ENCODE assay signal across 1 cellular context in the genomic region with DNA sequence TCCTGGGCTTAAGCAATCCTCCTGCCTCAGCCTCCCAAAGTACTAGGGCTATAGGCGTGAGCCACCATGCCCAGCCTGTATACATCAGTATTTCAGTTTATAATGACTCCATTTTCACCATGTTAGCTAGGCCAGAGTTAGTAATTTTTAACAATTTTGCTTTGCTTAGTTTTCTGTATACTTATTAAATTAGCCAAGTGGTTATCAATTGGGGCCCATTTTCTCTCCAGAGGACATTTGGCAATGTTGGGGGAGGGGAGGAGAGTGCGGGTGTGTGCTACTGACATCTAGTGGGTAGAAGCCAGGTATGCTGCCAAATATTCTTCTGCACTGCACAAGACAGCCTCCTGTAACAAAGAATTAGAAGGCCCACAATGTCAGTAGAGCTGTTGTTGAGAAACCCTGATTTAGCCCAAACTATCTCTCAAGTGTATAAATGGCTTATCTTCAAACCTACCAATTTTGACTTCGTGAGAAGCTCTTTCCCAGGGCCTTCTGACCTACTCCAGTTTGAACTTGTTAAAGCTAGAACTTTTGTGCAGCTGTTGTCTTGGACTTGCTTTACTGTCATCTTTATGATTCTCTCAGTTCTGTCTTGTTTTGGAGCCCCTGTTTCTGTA.
TF ChIP-seq lines count a peak whose summit lies in the region.

No MANE protein-coding gene starts in this region.

TF ChIP-seq in K562, 482 proteins besides CTCF, POLR2A, EP300 and RAD21 (continued from another document and continues in another):
- TF ChIP-seq, protein P1, sequence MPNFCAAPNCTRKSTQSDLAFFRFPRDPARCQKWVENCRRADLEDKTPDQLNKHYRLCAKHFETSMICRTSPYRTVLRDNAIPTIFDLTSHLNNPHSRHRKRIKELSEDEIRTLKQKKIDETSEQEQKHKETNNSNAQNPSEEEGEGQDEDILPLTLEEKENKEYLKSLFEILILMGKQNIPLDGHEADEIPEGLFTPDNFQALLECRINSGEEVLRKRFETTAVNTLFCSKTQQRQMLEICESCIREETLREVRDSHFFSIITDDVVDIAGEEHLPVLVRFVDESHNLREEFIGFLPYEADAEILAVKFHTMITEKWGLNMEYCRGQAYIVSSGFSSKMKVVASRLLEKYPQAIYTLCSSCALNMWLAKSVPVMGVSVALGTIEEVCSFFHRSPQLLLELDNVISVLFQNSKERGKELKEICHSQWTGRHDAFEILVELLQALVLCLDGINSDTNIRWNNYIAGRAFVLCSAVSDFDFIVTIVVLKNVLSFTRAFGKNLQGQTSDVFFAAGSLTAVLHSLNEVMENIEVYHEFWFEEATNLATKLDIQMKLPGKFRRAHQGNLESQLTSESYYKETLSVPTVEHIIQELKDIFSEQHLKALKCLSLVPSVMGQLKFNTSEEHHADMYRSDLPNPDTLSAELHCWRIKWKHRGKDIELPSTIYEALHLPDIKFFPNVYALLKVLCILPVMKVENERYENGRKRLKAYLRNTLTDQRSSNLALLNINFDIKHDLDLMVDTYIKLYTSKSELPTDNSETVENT (CRISPR knock-in tag; IDR thresholded peaks at IDR 0.05): no peak
- TF ChIP-seq, protein P2, sequence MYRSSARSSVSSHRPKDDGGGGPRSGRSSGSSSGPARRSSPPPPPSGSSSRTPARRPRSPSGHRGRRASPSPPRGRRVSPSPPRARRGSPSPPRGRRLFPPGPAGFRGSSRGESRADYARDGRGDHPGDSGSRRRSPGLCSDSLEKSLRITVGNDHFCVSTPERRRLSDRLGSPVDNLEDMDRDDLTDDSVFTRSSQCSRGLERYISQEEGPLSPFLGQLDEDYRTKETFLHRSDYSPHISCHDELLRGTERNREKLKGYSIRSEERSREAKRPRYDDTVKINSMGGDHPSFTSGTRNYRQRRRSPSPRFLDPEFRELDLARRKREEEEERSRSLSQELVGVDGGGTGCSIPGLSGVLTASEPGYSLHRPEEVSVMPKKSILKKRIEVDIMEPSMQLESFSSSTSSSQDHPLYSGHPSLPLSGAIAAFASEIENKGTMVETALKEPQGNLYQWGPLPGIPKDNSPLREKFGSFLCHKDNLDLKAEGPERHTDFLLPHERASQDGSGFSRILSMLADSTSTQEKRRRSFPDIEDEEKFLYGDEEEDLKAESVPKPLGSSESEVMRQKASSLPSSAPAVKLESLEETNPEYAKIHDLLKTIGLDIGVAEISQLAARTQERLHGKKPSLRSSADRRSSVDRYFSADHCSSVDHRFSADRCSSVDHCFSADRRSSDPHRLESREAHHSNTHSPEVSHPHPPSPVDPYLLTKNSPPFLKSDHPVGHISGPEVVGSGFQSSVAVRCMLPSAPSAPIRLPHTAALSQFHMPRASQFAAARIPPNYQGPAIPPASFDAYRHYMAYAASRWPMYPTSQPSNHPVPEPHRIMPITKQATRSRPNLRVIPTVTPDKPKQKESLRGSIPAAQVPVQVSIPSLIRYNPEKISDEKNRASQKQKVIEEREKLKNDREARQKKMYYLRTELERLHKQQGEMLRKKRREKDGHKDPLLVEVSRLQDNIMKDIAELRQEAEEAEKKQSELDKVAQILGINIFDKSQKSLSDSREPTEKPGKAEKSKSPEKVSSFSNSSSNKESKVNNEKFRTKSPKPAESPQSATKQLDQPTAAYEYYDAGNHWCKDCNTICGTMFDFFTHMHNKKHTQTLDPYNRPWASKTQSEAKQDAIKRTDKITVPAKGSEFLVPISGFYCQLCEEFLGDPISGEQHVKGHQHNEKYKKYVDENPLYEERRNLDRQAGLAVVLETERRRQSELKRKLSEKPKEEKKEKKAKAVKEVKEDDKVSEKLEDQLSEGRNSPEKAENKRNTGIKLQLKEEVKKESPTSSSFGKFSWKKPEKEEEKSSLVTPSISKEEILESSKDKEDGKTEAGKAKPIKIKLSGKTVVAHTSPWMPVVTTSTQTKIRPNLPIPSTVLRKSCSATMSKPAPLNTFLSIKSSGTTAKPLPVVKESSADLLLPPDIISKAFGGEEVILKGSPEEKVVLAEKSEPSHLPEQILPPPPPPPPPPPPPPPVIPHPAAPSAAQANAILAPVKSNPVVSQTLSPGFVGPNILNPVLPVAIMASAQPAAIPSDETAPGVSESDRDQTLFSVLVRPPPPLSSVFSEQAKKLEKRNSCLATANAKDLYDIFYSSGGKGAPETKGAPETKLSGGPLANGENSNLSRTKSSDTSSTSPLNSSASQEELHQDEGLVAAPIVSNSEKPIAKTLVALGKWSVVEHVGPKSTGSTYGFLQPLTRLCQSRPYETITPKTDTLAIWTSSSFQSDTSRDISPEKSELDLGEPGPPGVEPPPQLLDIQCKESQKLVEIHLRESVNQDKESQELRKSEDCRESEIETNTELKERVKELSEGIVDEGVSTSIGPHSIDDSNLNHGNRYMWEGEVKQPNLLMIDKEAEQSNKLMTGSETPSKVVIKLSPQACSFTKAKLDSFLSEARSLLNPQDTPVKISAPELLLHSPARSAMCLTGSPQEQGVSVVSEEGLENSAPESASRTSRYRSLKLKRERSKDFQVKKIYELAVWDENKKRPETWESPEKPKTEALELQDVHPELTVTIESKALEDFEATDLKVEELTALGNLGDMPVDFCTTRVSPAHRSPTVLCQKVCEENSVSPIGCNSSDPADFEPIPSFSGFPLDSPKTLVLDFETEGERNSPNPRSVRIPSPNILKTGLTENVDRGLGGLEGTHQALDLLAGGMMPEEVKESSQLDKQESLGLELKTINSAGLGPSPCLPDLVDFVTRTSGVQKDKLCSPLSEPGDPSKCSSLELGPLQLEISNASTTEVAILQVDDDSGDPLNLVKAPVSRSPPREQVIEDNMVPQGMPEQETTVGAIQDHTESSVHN (IDR thresholded peaks at IDR 0.05; ENCODE audit: borderline replicate concordance in 1 of 2, low read depth in 1 of 2): no peak
- 0 out of 2 replicates have a peak, but pooled peaks have one; percentile 26 for TF ChIP-seq SMARCE1 (IDR thresholded peaks at IDR 0.05)
- TF ChIP-seq ZNF444 (CRISPR knock-in tag; IDR thresholded peaks at IDR 0.05): no peak
- peak in 1 of 2 experiments; percentile 50; a peak in 1 of 4 replicates for TF ChIP-seq RCOR1 (IDR thresholded peaks at IDR 0.05; ENCODE audit: borderline replicate concordance in 1 of 2, low read depth in 2 of 2, low read length in 2 of 2)
- TF ChIP-seq SMAD3 (CRISPR knock-in tag; conservative IDR thresholded peaks at IDR 0.05): 0 out of 2 replicates have a peak, but pooled peaks have one; percentile 4
- peak; percentile 39; the same call in 1 of the 2 replicates for TF ChIP-seq JUND (IDR thresholded peaks at IDR 0.05; ENCODE audit: borderline replicate concordance, low read depth, low read length)
- no peak; the same call in 2 of the 3 replicates for TF ChIP-seq JUND (tag; IDR thresholded peaks at IDR 0.05; ENCODE audit: borderline replicate concordance, low read depth, low read length)
- TF ChIP-seq, protein P3, sequence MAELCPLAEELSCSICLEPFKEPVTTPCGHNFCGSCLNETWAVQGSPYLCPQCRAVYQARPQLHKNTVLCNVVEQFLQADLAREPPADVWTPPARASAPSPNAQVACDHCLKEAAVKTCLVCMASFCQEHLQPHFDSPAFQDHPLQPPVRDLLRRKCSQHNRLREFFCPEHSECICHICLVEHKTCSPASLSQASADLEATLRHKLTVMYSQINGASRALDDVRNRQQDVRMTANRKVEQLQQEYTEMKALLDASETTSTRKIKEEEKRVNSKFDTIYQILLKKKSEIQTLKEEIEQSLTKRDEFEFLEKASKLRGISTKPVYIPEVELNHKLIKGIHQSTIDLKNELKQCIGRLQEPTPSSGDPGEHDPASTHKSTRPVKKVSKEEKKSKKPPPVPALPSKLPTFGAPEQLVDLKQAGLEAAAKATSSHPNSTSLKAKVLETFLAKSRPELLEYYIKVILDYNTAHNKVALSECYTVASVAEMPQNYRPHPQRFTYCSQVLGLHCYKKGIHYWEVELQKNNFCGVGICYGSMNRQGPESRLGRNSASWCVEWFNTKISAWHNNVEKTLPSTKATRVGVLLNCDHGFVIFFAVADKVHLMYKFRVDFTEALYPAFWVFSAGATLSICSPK (IDR thresholded peaks at IDR 0.05; ENCODE audit: borderline replicate concordance): no peak
- no peak for TF ChIP-seq ZNF75A (CRISPR knock-in tag; IDR thresholded peaks at IDR 0.05)
- no peak for TF ChIP-seq DPF2 (IDR thresholded peaks at IDR 0.05)
- TF ChIP-seq MLLT1 (IDR thresholded peaks at IDR 0.05): no peak
- TF ChIP-seq, protein P4, sequence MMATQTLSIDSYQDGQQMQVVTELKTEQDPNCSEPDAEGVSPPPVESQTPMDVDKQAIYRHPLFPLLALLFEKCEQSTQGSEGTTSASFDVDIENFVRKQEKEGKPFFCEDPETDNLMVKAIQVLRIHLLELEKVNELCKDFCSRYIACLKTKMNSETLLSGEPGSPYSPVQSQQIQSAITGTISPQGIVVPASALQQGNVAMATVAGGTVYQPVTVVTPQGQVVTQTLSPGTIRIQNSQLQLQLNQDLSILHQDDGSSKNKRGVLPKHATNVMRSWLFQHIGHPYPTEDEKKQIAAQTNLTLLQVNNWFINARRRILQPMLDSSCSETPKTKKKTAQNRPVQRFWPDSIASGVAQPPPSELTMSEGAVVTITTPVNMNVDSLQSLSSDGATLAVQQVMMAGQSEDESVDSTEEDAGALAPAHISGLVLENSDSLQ (IDR thresholded peaks at IDR 0.05): no peak; the same call in 1 of the 2 replicates
- no peak for TF ChIP-seq MXD1 (CRISPR knock-in tag; IDR thresholded peaks at IDR 0.05; ENCODE audit: borderline replicate concordance, poor library complexity, severe bottlenecking)
- no peak for TF ChIP-seq MEF2A (IDR thresholded peaks at IDR 0.05; ENCODE audit: control insufficient read depth, low read depth, low read length)
- 0 out of 4 replicates have a peak, but pooled peaks of 1 of the 2 experiments have one; percentile 21 for TF ChIP-seq NONO (IDR thresholded peaks at IDR 0.05; ENCODE audit: low read depth in 2 of 2, low read length in 1 of 2)
- TF ChIP-seq, protein P5, sequence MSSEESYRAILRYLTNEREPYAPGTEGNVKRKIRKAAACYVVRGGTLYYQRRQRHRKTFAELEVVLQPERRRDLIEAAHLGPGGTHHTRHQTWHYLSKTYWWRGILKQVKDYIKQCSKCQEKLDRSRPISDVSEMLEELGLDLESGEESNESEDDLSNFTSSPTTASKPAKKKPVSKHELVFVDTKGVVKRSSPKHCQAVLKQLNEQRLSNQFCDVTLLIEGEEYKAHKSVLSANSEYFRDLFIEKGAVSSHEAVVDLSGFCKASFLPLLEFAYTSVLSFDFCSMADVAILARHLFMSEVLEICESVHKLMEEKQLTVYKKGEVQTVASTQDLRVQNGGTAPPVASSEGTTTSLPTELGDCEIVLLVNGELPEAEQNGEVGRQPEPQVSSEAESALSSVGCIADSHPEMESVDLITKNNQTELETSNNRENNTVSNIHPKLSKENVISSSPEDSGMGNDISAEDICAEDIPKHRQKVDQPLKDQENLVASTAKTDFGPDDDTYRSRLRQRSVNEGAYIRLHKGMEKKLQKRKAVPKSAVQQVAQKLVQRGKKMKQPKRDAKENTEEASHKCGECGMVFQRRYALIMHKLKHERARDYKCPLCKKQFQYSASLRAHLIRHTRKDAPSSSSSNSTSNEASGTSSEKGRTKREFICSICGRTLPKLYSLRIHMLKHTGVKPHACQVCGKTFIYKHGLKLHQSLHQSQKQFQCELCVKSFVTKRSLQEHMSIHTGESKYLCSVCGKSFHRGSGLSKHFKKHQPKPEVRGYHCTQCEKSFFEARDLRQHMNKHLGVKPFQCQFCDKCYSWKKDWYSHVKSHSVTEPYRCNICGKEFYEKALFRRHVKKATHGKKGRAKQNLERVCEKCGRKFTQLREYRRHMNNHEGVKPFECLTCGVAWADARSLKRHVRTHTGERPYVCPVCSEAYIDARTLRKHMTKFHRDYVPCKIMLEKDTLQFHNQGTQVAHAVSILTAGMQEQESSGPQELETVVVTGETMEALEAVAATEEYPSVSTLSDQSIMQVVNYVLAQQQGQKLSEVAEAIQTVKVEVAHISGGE (CRISPR knock-in tag; IDR thresholded peaks at IDR 0.05): no peak
- no peak for TF ChIP-seq ZNF12 (CRISPR knock-in tag; IDR thresholded peaks at IDR 0.05)
- TF ChIP-seq STAT5B (CRISPR knock-in tag; IDR thresholded peaks at IDR 0.05): no peak
- no peak for TF ChIP-seq FIP1L1 (IDR thresholded peaks at IDR 0.05; ENCODE audit: low read depth, low read length, poor library complexity, severe bottlenecking)
- TF ChIP-seq CXXC5 (CRISPR knock-in tag; IDR thresholded peaks at IDR 0.05): no peak
- peak in 1 of 3 experiments; percentile 76 for TF ChIP-seq YY1 (IDR thresholded peaks at IDR 0.05; ENCODE audit: borderline replicate concordance in 1 of 3, control insufficient read depth in 1 of 3, extremely low read depth in 1 of 3, insufficient read depth in 3 of 3, insufficient read length in 1 of 3, insufficient replicate concordance in 2 of 3, low read depth in 1 of 3, low read length in 2 of 3)
- TF ChIP-seq TFAM (CRISPR knock-in tag; conservative IDR thresholded peaks at IDR 0.05): no peak
- peak; percentile 33; the same call in 1 of the 2 replicates for TF ChIP-seq MTA3 (IDR thresholded peaks at IDR 0.05; ENCODE audit: borderline replicate concordance)
- TF ChIP-seq, protein P6, sequence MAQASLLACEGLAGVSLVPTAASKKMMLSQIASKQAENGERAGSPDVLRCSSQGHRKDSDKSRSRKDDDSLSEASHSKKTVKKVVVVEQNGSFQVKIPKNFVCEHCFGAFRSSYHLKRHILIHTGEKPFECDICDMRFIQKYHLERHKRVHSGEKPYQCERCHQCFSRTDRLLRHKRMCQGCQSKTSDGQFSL (CRISPR knock-in tag; IDR thresholded peaks at IDR 0.05): no peak
- TF ChIP-seq, protein P6 (tag; IDR thresholded peaks at IDR 0.05): no peak
- no peak for TF ChIP-seq GTF2B (IDR thresholded peaks at IDR 0.05; ENCODE audit: extremely low read depth, insufficient read length)
- TF ChIP-seq RBM39 (optimal IDR thresholded peaks at IDR 0.05; ENCODE audit: low read depth, low read length): no peak
